ENCODE assay signal across 34 cellular contexts in the genomic region with DNA sequence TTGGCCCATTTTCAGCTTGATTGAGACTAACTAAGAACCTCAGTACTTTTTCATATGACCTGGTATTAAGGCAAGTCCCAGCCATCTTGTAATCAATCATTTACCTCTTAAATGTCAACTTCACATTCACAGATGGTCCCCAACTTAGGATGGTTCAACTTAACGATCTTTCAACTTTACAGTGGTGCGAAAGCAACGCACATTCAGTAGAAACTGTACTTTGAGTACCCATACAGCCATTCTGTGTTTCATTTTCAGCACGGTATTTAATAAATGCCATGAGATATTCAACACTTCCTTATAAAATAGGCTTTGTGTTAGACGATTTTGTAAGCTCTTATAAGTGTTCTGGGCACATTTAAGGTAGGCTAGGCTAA. TPM values are rescaled to one million over a fixed set of nuclear protein-coding genes. Genes with fewer than 3 reads are reported as not detected.
"Had no signal": no experiment of that assay in that cellular context is flagged by ENCODE, and none has a peak within 500 bp of the region (broad histone marks: within the 10 kb centered on the region; RNA-seq: fewer than 3 reads in every experiment).

No MANE protein-coding gene starts in this region.

- H3K27ac ChIP-seq: adrenal gland, body of pancreas, KMS-11, PC-9, RWPE1, WERI-Rb-1 had no signal

- H3K9me3 ChIP-seq: adrenal gland, body of pancreas had no signal

- H3K27me3 ChIP-seq: adrenal gland, body of pancreas had no signal

- H3K4me3 ChIP-seq: adrenal gland, body of pancreas, PC-9 had no signal

- H3K4me1 ChIP-seq: adrenal gland, body of pancreas had no signal

- H3K9me3 Mint-ChIP-seq: activated CD8-positive, alpha-beta T cell treated with anti-CD3 and anti-CD28 coated beads for 36 hours; activated naive CD4-positive, alpha-beta T cell treated with anti-CD3 and anti-CD28 coated beads for 36 hours; activated naive CD4-positive, alpha-beta T cell treated with anti-CD3 and anti-CD28 coated beads, Interleukin-2, amount 50 U/mL, for 72 hours; activated T-cell treated with anti-CD3 and anti-CD28 coated beads, Interleukin-2, amount 50 U/mL, for 4 hours; activated T-helper 1 cell treated with anti-CD3 and anti-CD28 coated beads, Interleukin-12 subunit alpha, Interleukin-12 subunit beta, Interleukin-2, Interleukin-4 antibody, amounts not matched to agents 30 ng/mL and 10 ng/mL and 1 ng/mL, durations not matched to agents 14 hours and 24 hours and 36 hours had no signal

- H3K27ac Mint-ChIP-seq: activated CD8-positive, alpha-beta T cell treated with anti-CD3 and anti-CD28 coated beads for 36 hours; activated naive CD4-positive, alpha-beta T cell treated with anti-CD3 and anti-CD28 coated beads for 36 hours; activated naive CD4-positive, alpha-beta T cell treated with anti-CD3 and anti-CD28 coated beads, Interleukin-2, amount 50 U/mL, for 72 hours; activated T-helper 1 cell treated with anti-CD3 and anti-CD28 coated beads, Interleukin-12 subunit alpha, Interleukin-12 subunit beta, Interleukin-2, Interleukin-4 antibody, amounts not matched to agents 30 ng/mL and 10 ng/mL and 1 ng/mL, durations not matched to agents 14 hours and 24 hours and 36 hours had no signal

- DNase-seq: activated CD4-positive, alpha-beta T cell treated with anti-CD3 and anti-CD28 coated beads for 1 hour; activated CD4-positive, alpha-beta T cell treated with anti-CD3 and anti-CD28 coated beads for 48 hours; activated CD4-positive, CD25-positive, alpha-beta regulatory T cell; activated CD8-positive, alpha-beta memory T cell treated with anti-CD3 and anti-CD28 coated beads, Interleukin-2, amount 50 U/mL, for 4 hours; activated CD8-positive, alpha-beta T cell treated with anti-CD3 and anti-CD28 coated beads for 36 hours; activated gamma-delta T cell treated with Interleukin-2 at 50 U/mL for 16 hours; activated naive CD4-positive, alpha-beta T cell treated with anti-CD3 and anti-CD28 coated beads for 36 hours; activated T-cell treated with anti-CD3 and anti-CD28 coated beads for 4 hours; activated T-cell treated with anti-CD3 and anti-CD28 coated beads, Interleukin-2, amount 50 U/mL, for 4 hours; body of pancreas; caudate nucleus; cerebellar nuclear complex; NCI-H1092 treated with DMSO at 0.1 percent for 48 hours; NCI-H1417; NCI-H146; NCI-H187; NCI-H2029 treated with DMSO at 0.1 percent for 48 hours; NCI-H345; NCI-H510A; NCI-H526; NCI-H748 treated with DMSO at 0.1 percent for 48 hours; NK-92 treated with Interleukin-12 subunit alpha and Interleukin-12 subunit beta, amount 100 ng/mL, for 24 hours; PC-9; SIG-M5; T1000; WERI-Rb-1 had no signal

- H3K4me3 Mint-ChIP-seq: activated CD8-positive, alpha-beta T cell treated with anti-CD3 and anti-CD28 coated beads for 36 hours; activated naive CD4-positive, alpha-beta T cell treated with anti-CD3 and anti-CD28 coated beads for 36 hours; activated T-cell treated with anti-CD3 and anti-CD28 coated beads, Interleukin-2, amount 50 U/mL, for 4 hours; activated T-helper 1 cell treated with anti-CD3 and anti-CD28 coated beads, Interleukin-12 subunit alpha, Interleukin-12 subunit beta, Interleukin-2, Interleukin-4 antibody, amounts not matched to agents 30 ng/mL and 10 ng/mL and 1 ng/mL, durations not matched to agents 14 hours and 24 hours and 36 hours had no signal

- H3K27me3 Mint-ChIP-seq: activated CD8-positive, alpha-beta T cell treated with anti-CD3 and anti-CD28 coated beads for 36 hours had no signal

- H3K36me3 Mint-ChIP-seq: activated naive CD4-positive, alpha-beta T cell treated with anti-CD3 and anti-CD28 coated beads, Interleukin-2, amount 50 U/mL, for 72 hours had no signal

- H3K9ac ChIP-seq: KMS-11 had no signal

- ATAC-seq: activated CD8-positive, alpha-beta T cell treated with anti-CD3 and anti-CD28 coated beads for 36 hours; activated naive CD4-positive, alpha-beta T cell treated with anti-CD3 and anti-CD28 coated beads, Interleukin-2, amount 50 U/mL, for 72 hours; activated T-cell treated with anti-CD3 and anti-CD28 coated beads, Interleukin-2, amount 50 U/mL, for 4 hours; body of pancreas; Right ventricle myocardium inferior had no signal

- H3K36me3 ChIP-seq: adrenal gland had no signal

RNA-seq across cellular contexts. Expression of a gene that starts 47.1 kb away (rescaled TPM):
- total RNA-seq: activated CD8-positive, alpha-beta T cell treated with anti-CD3 and anti-CD28 coated beads for 36 hours; activated naive CD4-positive, alpha-beta T cell treated with anti-CD3 and anti-CD28 coated beads for 36 hours; activated naive CD4-positive, alpha-beta T cell treated with anti-CD3 and anti-CD28 coated beads, Interleukin-2, amount 50 U/mL, for 72 hours; activated T-helper 1 cell treated with anti-CD3 and anti-CD28 coated beads, Interleukin-12 subunit alpha, Interleukin-12 subunit beta, Interleukin-2, Interleukin-4 antibody, amounts not matched to agents 30 ng/mL and 10 ng/mL and 1 ng/mL, durations not matched to agents 14 hours and 24 hours and 36 hours; T-helper 1 cell treated with Interleukin-12 subunit alpha and Interleukin-12 subunit beta and Interleukin-4 antibody, amounts not matched to agents 30 ng/mL and 1 ng/mL, for 36 hours; T-helper 2 cell treated with Interferon-gamma antibody and Interleukin-4, amounts not matched to agents 100 ng/mL and 5 ng/mL, for 36 hours had no signal
